ENCODE assay signal across 2 cellular contexts in the genomic region with DNA sequence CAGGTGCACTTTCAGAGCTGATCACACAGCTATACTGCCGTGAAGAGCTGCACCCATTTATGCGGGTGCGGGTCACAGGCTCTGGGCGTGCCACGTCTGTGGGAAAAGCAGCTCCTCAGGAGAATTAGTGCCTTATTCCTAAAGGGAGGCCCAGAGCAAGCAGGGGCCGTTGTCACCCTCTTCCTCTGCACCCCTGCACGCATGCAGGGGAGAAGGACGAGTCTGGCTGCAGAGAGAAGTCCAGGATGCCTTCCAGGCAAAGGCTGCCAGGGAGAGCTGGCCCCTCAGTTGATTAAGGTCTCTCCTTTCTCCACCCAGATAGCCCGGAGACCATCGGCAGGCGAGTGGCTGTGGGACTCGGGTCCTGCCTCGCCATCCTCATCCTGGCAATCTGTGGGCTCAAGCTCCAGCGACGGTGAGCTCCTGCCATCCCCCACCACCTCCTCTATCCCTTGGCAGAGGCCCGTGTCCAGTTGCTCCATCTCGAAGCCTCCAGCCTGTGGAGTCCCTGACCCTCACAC.
A peak's percentile ranks its signal among the peaks of the same experiment; 100 is the strongest.
TF ChIP-seq lines count a peak whose summit lies in the region.

No MANE protein-coding gene starts in this region.

TF ChIP-seq in GM12878, 131 proteins besides CTCF, POLR2A, EP300 and RAD21:
- TF ChIP-seq POLR2AphosphoS5 (IDR thresholded peaks at IDR 0.05; ENCODE audit: low read length) (peak; percentile 39; the same call in 1 of the 2 replicates), SP1 (IDR thresholded peaks at IDR 0.05; ENCODE audit: low read depth, low read length) (no peak), POLR2AphosphoS2 (IDR thresholded peaks at IDR 0.05; ENCODE audit: low read depth, low read length) (peak; percentile 89; the same call in 1 of the 2 replicates), SMAD5 (IDR thresholded peaks at IDR 0.05; ENCODE audit: low read depth) (peak; percentile 42; the same call in 1 of the 2 replicates), PML (IDR thresholded peaks at IDR 0.05; ENCODE audit: low read length) (peak; percentile 35; the same call in 1 of the 2 replicates), ZNF24 (IDR thresholded peaks at IDR 0.05) (no peak), TBL1XR1 (IDR thresholded peaks at IDR 0.05; ENCODE audit: low read depth, low read length) (no peak)
- TF ChIP-seq, protein P1, sequence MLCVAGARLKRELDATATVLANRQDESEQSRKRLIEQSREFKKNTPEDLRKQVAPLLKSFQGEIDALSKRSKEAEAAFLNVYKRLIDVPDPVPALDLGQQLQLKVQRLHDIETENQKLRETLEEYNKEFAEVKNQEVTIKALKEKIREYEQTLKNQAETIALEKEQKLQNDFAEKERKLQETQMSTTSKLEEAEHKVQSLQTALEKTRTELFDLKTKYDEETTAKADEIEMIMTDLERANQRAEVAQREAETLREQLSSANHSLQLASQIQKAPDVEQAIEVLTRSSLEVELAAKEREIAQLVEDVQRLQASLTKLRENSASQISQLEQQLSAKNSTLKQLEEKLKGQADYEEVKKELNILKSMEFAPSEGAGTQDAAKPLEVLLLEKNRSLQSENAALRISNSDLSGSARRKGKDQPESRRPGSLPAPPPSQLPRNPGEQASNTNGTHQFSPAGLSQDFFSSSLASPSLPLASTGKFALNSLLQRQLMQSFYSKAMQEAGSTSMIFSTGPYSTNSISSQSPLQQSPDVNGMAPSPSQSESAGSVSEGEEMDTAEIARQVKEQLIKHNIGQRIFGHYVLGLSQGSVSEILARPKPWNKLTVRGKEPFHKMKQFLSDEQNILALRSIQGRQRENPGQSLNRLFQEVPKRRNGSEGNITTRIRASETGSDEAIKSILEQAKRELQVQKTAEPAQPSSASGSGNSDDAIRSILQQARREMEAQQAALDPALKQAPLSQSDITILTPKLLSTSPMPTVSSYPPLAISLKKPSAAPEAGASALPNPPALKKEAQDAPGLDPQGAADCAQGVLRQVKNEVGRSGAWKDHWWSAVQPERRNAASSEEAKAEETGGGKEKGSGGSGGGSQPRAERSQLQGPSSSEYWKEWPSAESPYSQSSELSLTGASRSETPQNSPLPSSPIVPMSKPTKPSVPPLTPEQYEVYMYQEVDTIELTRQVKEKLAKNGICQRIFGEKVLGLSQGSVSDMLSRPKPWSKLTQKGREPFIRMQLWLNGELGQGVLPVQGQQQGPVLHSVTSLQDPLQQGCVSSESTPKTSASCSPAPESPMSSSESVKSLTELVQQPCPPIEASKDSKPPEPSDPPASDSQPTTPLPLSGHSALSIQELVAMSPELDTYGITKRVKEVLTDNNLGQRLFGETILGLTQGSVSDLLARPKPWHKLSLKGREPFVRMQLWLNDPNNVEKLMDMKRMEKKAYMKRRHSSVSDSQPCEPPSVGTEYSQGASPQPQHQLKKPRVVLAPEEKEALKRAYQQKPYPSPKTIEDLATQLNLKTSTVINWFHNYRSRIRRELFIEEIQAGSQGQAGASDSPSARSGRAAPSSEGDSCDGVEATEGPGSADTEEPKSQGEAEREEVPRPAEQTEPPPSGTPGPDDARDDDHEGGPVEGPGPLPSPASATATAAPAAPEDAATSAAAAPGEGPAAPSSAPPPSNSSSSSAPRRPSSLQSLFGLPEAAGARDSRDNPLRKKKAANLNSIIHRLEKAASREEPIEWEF (IDR thresholded peaks at IDR 0.05; ENCODE audit: insufficient replicate concordance, low read depth, low read length) = no peak

TF ChIP-seq in GM23338, 12 proteins besides CTCF, POLR2A, EP300 and RAD21:
- TF ChIP-seq POLR2AphosphoS5 (IDR thresholded peaks at IDR 0.05; ENCODE audit: low read depth) (no peak), EZH2 (IDR thresholded peaks at IDR 0.05; ENCODE audit: low read depth, unreplicated experiment) (no peak), CREB1 (CRISPR knock-in tag; IDR thresholded peaks at IDR 0.05; ENCODE audit: low read depth) (no peak)
- TF ChIP-seq, protein P2, sequence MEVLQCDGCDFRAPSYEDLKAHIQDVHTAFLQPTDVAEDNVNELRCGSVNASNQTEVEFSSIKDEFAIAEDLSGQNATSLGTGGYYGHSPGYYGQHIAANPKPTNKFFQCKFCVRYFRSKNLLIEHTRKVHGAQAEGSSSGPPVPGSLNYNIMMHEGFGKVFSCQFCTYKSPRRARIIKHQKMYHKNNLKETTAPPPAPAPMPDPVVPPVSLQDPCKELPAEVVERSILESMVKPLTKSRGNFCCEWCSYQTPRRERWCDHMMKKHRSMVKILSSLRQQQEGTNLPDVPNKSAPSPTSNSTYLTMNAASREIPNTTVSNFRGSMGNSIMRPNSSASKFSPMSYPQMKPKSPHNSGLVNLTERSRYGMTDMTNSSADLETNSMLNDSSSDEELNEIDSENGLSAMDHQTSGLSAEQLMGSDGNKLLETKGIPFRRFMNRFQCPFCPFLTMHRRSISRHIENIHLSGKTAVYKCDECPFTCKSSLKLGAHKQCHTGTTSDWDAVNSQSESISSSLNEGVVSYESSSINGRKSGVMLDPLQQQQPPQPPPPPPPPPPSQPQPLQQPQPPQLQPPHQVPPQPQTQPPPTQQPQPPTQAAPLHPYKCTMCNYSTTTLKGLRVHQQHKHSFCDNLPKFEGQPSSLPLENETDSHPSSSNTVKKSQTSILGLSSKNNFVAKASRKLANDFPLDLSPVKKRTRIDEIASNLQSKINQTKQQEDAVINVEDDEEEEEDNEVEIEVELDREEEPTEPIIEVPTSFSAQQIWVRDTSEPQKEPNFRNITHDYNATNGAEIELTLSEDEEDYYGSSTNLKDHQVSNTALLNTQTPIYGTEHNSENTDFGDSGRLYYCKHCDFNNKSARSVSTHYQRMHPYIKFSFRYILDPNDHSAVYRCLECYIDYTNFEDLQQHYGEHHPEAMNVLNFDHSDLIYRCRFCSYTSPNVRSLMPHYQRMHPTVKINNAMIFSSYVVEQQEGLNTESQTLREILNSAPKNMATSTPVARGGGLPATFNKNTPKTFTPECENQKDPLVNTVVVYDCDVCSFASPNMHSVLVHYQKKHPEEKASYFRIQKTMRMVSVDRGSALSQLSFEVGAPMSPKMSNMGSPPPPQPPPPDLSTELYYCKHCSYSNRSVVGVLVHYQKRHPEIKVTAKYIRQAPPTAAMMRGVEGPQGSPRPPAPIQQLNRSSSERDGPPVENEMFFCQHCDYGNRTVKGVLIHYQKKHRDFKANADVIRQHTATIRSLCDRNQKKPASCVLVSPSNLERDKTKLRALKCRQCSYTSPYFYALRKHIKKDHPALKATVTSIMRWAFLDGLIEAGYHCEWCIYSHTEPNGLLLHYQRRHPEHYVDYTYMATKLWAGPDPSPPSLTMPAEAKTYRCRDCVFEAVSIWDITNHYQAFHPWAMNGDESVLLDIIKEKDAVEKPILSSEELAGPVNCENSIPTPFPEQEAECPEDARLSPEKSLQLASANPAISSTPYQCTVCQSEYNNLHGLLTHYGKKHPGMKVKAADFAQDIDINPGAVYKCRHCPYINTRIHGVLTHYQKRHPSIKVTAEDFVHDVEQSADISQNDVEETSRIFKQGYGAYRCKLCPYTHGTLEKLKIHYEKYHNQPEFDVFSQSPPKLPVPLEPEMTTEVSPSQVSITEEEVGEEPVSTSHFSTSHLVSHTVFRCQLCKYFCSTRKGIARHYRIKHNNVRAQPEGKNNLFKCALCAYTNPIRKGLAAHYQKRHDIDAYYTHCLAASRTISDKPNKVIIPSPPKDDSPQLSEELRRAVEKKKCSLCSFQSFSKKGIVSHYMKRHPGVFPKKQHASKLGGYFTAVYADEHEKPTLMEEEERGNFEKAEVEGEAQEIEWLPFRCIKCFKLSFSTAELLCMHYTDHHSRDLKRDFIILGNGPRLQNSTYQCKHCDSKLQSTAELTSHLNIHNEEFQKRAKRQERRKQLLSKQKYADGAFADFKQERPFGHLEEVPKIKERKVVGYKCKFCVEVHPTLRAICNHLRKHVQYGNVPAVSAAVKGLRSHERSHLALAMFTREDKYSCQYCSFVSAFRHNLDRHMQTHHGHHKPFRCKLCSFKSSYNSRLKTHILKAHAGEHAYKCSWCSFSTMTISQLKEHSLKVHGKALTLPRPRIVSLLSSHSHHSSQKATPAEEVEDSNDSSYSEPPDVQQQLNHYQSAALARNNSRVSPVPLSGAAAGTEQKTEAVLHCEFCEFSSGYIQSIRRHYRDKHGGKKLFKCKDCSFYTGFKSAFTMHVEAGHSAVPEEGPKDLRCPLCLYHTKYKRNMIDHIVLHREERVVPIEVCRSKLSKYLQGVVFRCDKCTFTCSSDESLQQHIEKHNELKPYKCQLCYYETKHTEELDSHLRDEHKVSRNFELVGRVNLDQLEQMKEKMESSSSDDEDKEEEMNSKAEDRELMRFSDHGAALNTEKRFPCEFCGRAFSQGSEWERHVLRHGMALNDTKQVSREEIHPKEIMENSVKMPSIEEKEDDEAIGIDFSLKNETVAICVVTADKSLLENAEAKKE (CRISPR knock-in tag; IDR thresholded peaks at IDR 0.05) = no peak
- TF ChIP-seq, protein P3, sequence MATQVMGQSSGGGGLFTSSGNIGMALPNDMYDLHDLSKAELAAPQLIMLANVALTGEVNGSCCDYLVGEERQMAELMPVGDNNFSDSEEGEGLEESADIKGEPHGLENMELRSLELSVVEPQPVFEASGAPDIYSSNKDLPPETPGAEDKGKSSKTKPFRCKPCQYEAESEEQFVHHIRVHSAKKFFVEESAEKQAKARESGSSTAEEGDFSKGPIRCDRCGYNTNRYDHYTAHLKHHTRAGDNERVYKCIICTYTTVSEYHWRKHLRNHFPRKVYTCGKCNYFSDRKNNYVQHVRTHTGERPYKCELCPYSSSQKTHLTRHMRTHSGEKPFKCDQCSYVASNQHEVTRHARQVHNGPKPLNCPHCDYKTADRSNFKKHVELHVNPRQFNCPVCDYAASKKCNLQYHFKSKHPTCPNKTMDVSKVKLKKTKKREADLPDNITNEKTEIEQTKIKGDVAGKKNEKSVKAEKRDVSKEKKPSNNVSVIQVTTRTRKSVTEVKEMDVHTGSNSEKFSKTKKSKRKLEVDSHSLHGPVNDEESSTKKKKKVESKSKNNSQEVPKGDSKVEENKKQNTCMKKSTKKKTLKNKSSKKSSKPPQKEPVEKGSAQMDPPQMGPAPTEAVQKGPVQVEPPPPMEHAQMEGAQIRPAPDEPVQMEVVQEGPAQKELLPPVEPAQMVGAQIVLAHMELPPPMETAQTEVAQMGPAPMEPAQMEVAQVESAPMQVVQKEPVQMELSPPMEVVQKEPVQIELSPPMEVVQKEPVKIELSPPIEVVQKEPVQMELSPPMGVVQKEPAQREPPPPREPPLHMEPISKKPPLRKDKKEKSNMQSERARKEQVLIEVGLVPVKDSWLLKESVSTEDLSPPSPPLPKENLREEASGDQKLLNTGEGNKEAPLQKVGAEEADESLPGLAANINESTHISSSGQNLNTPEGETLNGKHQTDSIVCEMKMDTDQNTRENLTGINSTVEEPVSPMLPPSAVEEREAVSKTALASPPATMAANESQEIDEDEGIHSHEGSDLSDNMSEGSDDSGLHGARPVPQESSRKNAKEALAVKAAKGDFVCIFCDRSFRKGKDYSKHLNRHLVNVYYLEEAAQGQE (IDR thresholded peaks at IDR 0.05; ENCODE audit: unreplicated experiment) = no peak
TF ChIP-seq in GM23338: peak in this region for 0.
